Comparison of ENCODE assay signal across 8 cellular contexts in genomic region chr15:59532770-59533379, GRCh38.
DNase-seq lines count a peak whose midpoint lies in the region; ATAC-seq and TF ChIP-seq lines count a peak whose summit lies in the region.

No MANE protein-coding gene starts in this region.

- POLR2A ChIA-PET in AG04450 (lab: Yijun Ruan, JAX): interaction anchor here (0.7 kb wide), 1 partner anchor 14 kb away, joined by 3 read pairs; no protein-coding TSS in a partner anchor

- DNase-seq in AG04450 (ENCODE audit: low read depth, low spot score) (peak; percentile 11), GM12865 (ENCODE audit: low read depth) (peak; percentile 82), NCI-H128 (lab: John Stamatoyannopoulos, UW; ENCODE audit: unreplicated experiment) (peak; percentile 7), foreskin keratinocyte (no peak), renal cortical epithelial cell (ENCODE audit: low read depth) (peak; percentile 50)

- no peaks in the 10 kb centered on the region for H3K4me1 ChIP-seq in foreskin keratinocyte

- no peak overlapping the region for H3K4me3 ChIP-seq in AG04450 (ENCODE audit: low read depth, low read length)
- peak overlapping the region; percentile 21; the same call in 1 of the 2 replicates for H3K4me3 ChIP-seq in GM12865 (ENCODE audit: low read depth, low read length)

- ATAC-seq in foreskin keratinocyte: no peak
- ATAC-seq in HG03469 (IDR thresholded peaks at IDR 0.05; ENCODE audit: unreplicated experiment): no peak
- ATAC-seq in HG02884 (IDR thresholded peaks at IDR 0.05; ENCODE audit: unreplicated experiment): no peak

- no peaks in the 10 kb centered on the region for H3K9me3 ChIP-seq in AG04450 (ENCODE audit: control insufficient read depth, insufficient read depth, low read length)

- CTCF ChIA-PET in AG04450 (lab: Charles Lee): interaction anchor here (0.5 to 3.0 kb wide), 47 partner anchors 9 to 1319 kb away, joined by 3 to 23 read pairs (median 5); partner anchors contain the start of gene RNF111

- peak; percentile 74 for TF ChIP-seq CTCF in AG04450 (IDR thresholded peaks at IDR 0.05; ENCODE audit: low read depth, low read length)
- peak; percentile 66 for TF ChIP-seq CTCF in GM12865 (IDR thresholded peaks at IDR 0.05; ENCODE audit: insufficient read depth, low read depth, low read length, missing control alignments)
- peak; percentile 71 for TF ChIP-seq CTCF in VCaP (conservative IDR thresholded peaks at IDR 0.05)
- peak; percentile 85 for TF ChIP-seq CTCF in foreskin keratinocyte (conservative IDR thresholded peaks at IDR 0.05)

- H3K27ac ChIP-seq in AG04450 (ENCODE audit: low read depth, low read length): no peak overlapping the region
- H3K27ac ChIP-seq in VCaP: no peak overlapping the region
- no peak overlapping the region for H3K27ac ChIP-seq in foreskin keratinocyte

- H3K27me3 ChIP-seq in AG04450 (ENCODE audit: control insufficient read depth, insufficient read depth, low read length): peaks cover 3% of the 10 kb centered on the region
- H3K27me3 ChIP-seq in foreskin keratinocyte: no peaks in the 10 kb centered on the region

Comparison
In these comparisons a context has a peak if more than half of its experiments do, and no peak if none do; other contexts are left out.
1. DNase-seq: peak in AG04450 (single experiment), GM12865 (single experiment), NCI-H128 (single experiment) and renal cortical epithelial cell (single experiment); none in foreskin keratinocyte (0 of 2).
2. Peak in every context shown above with its lines, with median percentiles within 50 percentile points of each other: CTCF ChIP-seq.